ENCODE assay signal across 11 cellular contexts in the genomic region with DNA sequence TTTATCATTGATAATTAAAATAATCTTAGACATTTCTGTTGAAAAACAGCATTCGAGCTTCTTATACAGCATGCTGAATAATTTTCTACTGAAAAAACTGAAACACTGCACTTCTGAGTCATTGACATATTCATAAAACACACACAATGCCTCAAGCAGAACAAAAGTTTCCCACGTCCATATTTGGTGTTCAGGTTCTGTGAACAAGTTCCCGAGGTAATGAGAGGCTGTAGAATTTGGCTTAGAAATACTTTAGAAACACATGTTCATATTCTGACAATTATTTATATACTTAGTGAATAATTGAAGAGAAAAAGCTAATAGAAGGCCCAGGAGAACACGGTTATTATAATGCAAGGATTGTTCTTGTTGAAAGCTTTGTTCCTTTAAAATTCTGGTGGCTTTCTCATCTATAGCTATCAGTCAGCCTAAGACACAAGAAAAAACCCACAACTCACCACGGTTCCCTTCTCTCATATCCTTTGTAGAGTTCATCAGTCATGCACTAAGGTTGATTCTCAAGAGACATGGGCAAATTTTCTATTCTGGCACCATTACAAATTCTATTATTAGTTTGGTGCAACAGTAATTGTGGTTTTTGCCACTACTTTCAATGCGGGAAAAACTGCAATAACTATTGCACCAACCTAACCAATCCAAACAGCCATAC.
DNase-seq lines count a peak whose midpoint lies in the region; ATAC-seq lines count a peak whose summit lies in the region.
"Had no signal": no experiment of that assay in that cellular context is flagged by ENCODE, and none has a peak within 500 bp of the region (broad histone marks: within the 10 kb centered on the region; RNA-seq: fewer than 3 reads in every experiment).

No MANE protein-coding gene starts in this region.

- no peaks in the 10 kb centered on the region for H3K79me1 ChIP-seq in mesenchymal stem cell (replicated peaks; ENCODE audit: low read length, poor library complexity, severe bottlenecking)

- no peaks in the 10 kb centered on the region for H3K9me3 ChIP-seq in mesenchymal stem cell (ENCODE audit: control insufficient read depth, low read length)

- H3K27me3 ChIP-seq in mesenchymal stem cell (ENCODE audit: control insufficient read depth in 1 of 2, insufficient read depth in 1 of 2, low read length in 2 of 2): no peaks in the 10 kb centered on the region

- H3K27ac ChIP-seq in mesenchymal stem cell (ENCODE audit: low read length, poor library complexity, severe bottlenecking): no peak overlapping the region

- H3K36me3 ChIP-seq in mesenchymal stem cell (ENCODE audit: control insufficient read depth in 1 of 2, insufficient read depth in 2 of 2, low read depth in 1 of 2, low read length in 2 of 2): no peaks in the 10 kb centered on the region

- H2AFZ ChIP-seq in mesenchymal stem cell (ENCODE audit: low read depth, low read length): no peak overlapping the region

- no peak overlapping the region for H3K4me3 ChIP-seq in mesenchymal stem cell (ENCODE audit: insufficient read depth in 1 of 2, low read depth in 1 of 2, low read length in 2 of 2)

- H2BK120ac ChIP-seq in mesenchymal stem cell (ENCODE audit: low read depth, low read length): no peak overlapping the region

- H3K18ac ChIP-seq in mesenchymal stem cell (ENCODE audit: low read depth in 1 of 2, low read length in 2 of 2): no peak overlapping the region

- H3K14ac ChIP-seq in mesenchymal stem cell (ENCODE audit: low read length in 2 of 2): no peak overlapping the region

- no peak overlapping the region for H2BK15ac ChIP-seq in mesenchymal stem cell (ENCODE audit: low read depth, poor library complexity, severe bottlenecking)

- peaks cover 1% of the 10 kb centered on the region for H3K4me1 ChIP-seq in mesenchymal stem cell (ENCODE audit: control insufficient read depth, insufficient read depth, low read depth, low read length)

- 95% methylated on average over 3 of the region's 6 CpGs for WGBS in mesenchymal stem cell

- H2AK5ac ChIP-seq in mesenchymal stem cell (ENCODE audit: low read length, severe bottlenecking): no peak overlapping the region

- no peak overlapping the region for H2BK12ac ChIP-seq in mesenchymal stem cell (ENCODE audit: low read length in 2 of 2)

- peak; percentile 58 for ATAC-seq in HG02678 (IDR thresholded peaks at IDR 0.05; ENCODE audit: unreplicated experiment)
- ATAC-seq: CD8-positive, alpha-beta T cell had no signal

- no peak overlapping the region for H4K91ac ChIP-seq in mesenchymal stem cell (ENCODE audit: low read length)

- no peak overlapping the region for H3K9ac ChIP-seq in mesenchymal stem cell (ENCODE audit: low read length)

- H2BK5ac ChIP-seq in mesenchymal stem cell (ENCODE audit: low read depth, low read length, poor library complexity, severe bottlenecking): no peak overlapping the region

- H4K8ac ChIP-seq in mesenchymal stem cell (ENCODE audit: low read length): no peak overlapping the region

- DNase-seq in GM04503 (ENCODE audit: low read depth): peak; percentile 47
- peak; percentile 3 for DNase-seq in RPMI7951 (ENCODE audit: low read depth)
- peak; percentile 9 for DNase-seq in mesenchymal stem cell
- no peak for DNase-seq in OCI-M2 (lab: John Stamatoyannopoulos, UW; ENCODE audit: unreplicated experiment)
- DNase-seq in SKM-1 (lab: John Stamatoyannopoulos, UW; ENCODE audit: unreplicated experiment): no peak
- no peak for DNase-seq in NCI-H524 (lab: John Stamatoyannopoulos, UW)
- DNase-seq in pons (ENCODE audit: low spot score): no peak
- DNase-seq: CD8-positive, alpha-beta T cell; NCI-H1417 treated with DMSO at 0.1 percent for 48 hours; NCI-H82 had no signal

- no peak overlapping the region for H3K23ac ChIP-seq in mesenchymal stem cell (ENCODE audit: low read length in 2 of 2)

- no peak overlapping the region for H3K4me2 ChIP-seq in mesenchymal stem cell (ENCODE audit: low read length, poor library complexity, severe bottlenecking)

- no peak overlapping the region for H3K4ac ChIP-seq in mesenchymal stem cell (ENCODE audit: low read depth in 1 of 2, low read length in 2 of 2)

Comparison
In these comparisons a context has a peak if more than half of its experiments do, and no peak if none do; other contexts are left out.
1. DNase-seq: peak in GM04503 (single experiment), RPMI7951 (single experiment) and mesenchymal stem cell (single experiment); none in OCI-M2 (single experiment), SKM-1 (single experiment), NCI-H524 (0 of 2) and pons (single experiment).